ENCODE assay signal across 8 cellular contexts in genomic region chr10:7121154-7121797, GRCh38.
DNase-seq lines count a peak whose midpoint lies in the region; ATAC-seq and TF ChIP-seq lines count a peak whose summit lies in the region.

No MANE protein-coding gene starts in this region.

- H3K27ac Mint-ChIP-seq in activated B cell treated with CpG ODN at 0.5 μM for 24 hours: no peak overlapping the region

- WGBS in lung, 2 donors: 22 to 25% methylated on average over 10 of the region's 10 CpGs

- H3K27me3 ChIP-seq in lung (ENCODE audit: control insufficient read depth, insufficient read depth): no peaks in the 10 kb centered on the region

- H3K27ac ChIP-seq in caudate nucleus (ENCODE audit: low read depth, low read length) (no peak overlapping the region), lung (ENCODE audit: low read depth in 1 of 2, low read length in 1 of 2) (no peak overlapping the region)

- no peaks in the 10 kb centered on the region for H3K4me1 ChIP-seq in lung (ENCODE audit: control insufficient read depth in 2 of 2, insufficient read depth in 2 of 2, low read length in 2 of 2)

- H3K9me3 ChIP-seq in lung (ENCODE audit: control insufficient read depth in 2 of 2, insufficient read depth in 1 of 2, low read length in 1 of 2): no peaks in the 10 kb centered on the region

- ATAC-seq in GM18868 (IDR thresholded peaks at IDR 0.05; ENCODE audit: unreplicated experiment) (peak; percentile 83), activated B cell treated with CpG ODN at 0.5 μM for 24 hours (ENCODE audit: low read depth) (peak; percentile 85), lung (ENCODE audit: insufficient read depth, low FRiP score) (no peak)

- H3K4me1 Mint-ChIP-seq in activated B cell treated with CpG ODN at 0.5 μM for 24 hours: peaks cover 6% of the 10 kb centered on the region

- POLR2A ChIA-PET in activated B cell treated with CpG ODN at 0.5 μM for 24 hours (lab: Charles Lee): no interaction called here

- CTCF ChIA-PET in activated B cell treated with CpG ODN at 0.5 μM for 24 hours (lab: Charles Lee): interaction anchor here (0.6 to 2.6 kb wide), 21 partner anchors 10 to 566 kb away, joined by 3 to 26 read pairs (median 5); partner anchors contain the start of gene SFMBT2

- no peak overlapping the region for H3K4me3 Mint-ChIP-seq in activated B cell treated with CpG ODN at 0.5 μM for 24 hours

- intact Hi-C loops in activated B cell treated with CpG ODN at 0.5 μM for 24 hours (cut with micrococcal nuclease): loop anchor here (1.0 kb wide), 5 partner anchors 139 to 566 kb away; no protein-coding TSS in a partner anchor

- H3K36me3 ChIP-seq in lung (ENCODE audit: control insufficient read depth in 2 of 2, insufficient read depth in 2 of 2, low read length in 2 of 2): no peaks in the 10 kb centered on the region

- TF ChIP-seq CTCF in AG09319 (IDR thresholded peaks at IDR 0.05; ENCODE audit: low read depth, low read length) (peak; percentile 41), activated B cell treated with CpG ODN at 0.5 μM for 24 hours (IDR thresholded peaks at IDR 0.05) (peak; percentile 42), lung (IDR thresholded peaks at IDR 0.05; ENCODE audit: control extremely low read depth, extremely low read depth) (peak; percentile 43)

- no peak overlapping the region for H3K4me3 ChIP-seq in lung

- H3K9me3 Mint-ChIP-seq in activated B cell treated with CpG ODN at 0.5 μM for 24 hours: no peaks in the 10 kb centered on the region

- DNase-seq in AG09319 (ENCODE audit: extremely low read depth, low read depth): no peak
- DNase-seq in Kasumi-1 (lab: John Stamatoyannopoulos, UW): peak; percentile 90 to 93
- peak; percentile 43 for DNase-seq in activated B cell treated with CpG ODN at 0.5 μM for 24 hours
- DNase-seq in caudate nucleus (lab: John Stamatoyannopoulos, UW): peak in 33 of 61 donors; percentile 0 to 52 (median 14)
- DNase-seq in lung (ENCODE audit: low spot score): peak; percentile 45
- DNase-seq in stimulated activated CD8-positive, alpha-beta memory T cell treated with anti-CD3 and anti-CD28 coated beads, Interleukin-4, amount 100 ng/mL, for 4 hours (ENCODE audit: low read depth in 2 of 2, low spot score in 1 of 2): peak; percentile 50 to 54
- no peak for DNase-seq in mesenteric fat pad (ENCODE audit: low spot score)

- peaks cover 3% of the 10 kb centered on the region for H3K27me3 Mint-ChIP-seq in activated B cell treated with CpG ODN at 0.5 μM for 24 hours

- no peaks in the 10 kb centered on the region for H3K36me3 Mint-ChIP-seq in activated B cell treated with CpG ODN at 0.5 μM for 24 hours (ENCODE audit: low read depth)

Comparison
In these comparisons a context has a peak if more than half of its experiments do, and no peak if none do; other contexts are left out.
1. DNase-seq: peak in Kasumi-1 (2 of 2), activated B cell treated with CpG ODN at 0.5 μM for 24 hours (single experiment), caudate nucleus (33 of 61), lung (single experiment) and stimulated activated CD8-positive, alpha-beta memory T cell treated with anti-CD3 and anti-CD28 coated beads, Interleukin-4, amount 100 ng/mL, for 4 hours (2 of 2); none in AG09319 (single experiment) and mesenteric fat pad (single experiment).
2. Peak in every context shown above with its lines, with median percentiles within 50 percentile points of each other: CTCF ChIP-seq.